Comparison of ENCODE assay signal across 8 cellular contexts in the genomic region with DNA sequence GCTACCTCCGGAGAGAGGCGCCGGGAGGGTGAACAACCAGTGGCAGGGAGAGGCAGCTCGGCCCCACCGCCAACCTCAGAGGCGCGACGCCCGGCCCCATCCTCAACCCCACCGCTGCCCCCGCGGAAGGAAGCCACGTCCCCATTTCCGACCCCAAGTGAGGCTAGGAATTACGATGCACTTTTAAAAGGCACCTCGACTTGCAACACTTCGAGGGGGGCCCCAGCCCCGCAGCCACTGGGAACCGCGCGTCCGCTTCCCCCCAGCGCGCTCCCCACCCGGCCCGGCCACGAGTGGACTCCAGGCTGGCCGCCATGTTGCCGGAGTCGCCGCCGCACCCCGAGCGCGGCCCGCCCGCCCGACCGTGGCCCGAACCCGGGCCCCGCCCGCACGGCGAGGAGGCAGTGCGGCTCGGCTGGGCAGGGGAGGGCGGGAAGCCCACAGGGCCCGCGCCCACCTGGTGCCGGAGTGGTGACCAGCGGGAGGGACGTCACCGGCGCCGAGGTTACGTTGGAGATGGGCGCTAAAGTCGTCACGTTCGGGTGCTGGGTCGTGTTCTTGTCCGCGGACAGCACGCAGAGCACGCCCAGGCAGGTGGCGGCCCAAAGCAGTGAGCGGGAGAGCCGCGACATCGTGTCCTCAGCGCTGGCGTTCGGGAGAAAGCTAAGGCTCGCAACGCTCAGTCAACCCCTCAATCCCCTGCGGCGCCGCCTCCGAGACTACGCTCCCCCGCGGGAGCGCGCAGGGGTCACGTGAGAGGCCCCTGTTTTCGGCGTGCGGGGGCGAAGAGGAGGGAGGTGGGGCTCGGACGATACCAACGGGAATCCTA. TPM values are rescaled to one million over a fixed set of nuclear protein-coding genes. Genes with fewer than 3 reads are reported as not detected.
A peak's percentile ranks its signal among the peaks of the same experiment; 100 is the strongest.
DNase-seq lines count a peak whose midpoint lies in the region; ATAC-seq, FAIRE-seq and TF ChIP-seq lines count a peak whose summit lies in the region.

A gene (minus strand): TSS at position 721 of the 829 bp plus-strand sequence. CDS start 89 bp downstream, at position 632.

- no peaks in the 10 kb centered on the region for H3K9me3 Mint-ChIP-seq in activated CD4-positive, alpha-beta T cell treated with anti-CD3 and anti-CD28 coated beads, Interleukin-2, amount 10 ng/mL, durations not matched to agents 24 days and 14 days

- H3K4me1 Mint-ChIP-seq in activated CD4-positive, alpha-beta T cell treated with anti-CD3 and anti-CD28 coated beads, Interleukin-2, amount 10 ng/mL, durations not matched to agents 24 days and 14 days: peaks cover 33% of the 10 kb centered on the region

- FAIRE-seq in GM19239 (lab: Jason Lieb, UNC): no peak

- H3K27ac ChIP-seq in coronary artery: peak within 1 kb of the TSS; percentile 99 to 100

- H3K4me3 Mint-ChIP-seq in activated CD4-positive, alpha-beta T cell treated with anti-CD3 and anti-CD28 coated beads, Interleukin-2, amount 10 ng/mL, durations not matched to agents 24 days and 14 days: peak within 1 kb of the TSS; percentile 96

- peaks cover 2% of the 10 kb centered on the region for H3K36me3 ChIP-seq in BJ (ENCODE audit: control insufficient read depth, insufficient read depth, low read length)

- peak within 1 kb of the TSS; percentile 99 for H3K27ac Mint-ChIP-seq in activated CD4-positive, alpha-beta T cell treated with anti-CD3 and anti-CD28 coated beads, Interleukin-2, amount 10 ng/mL, durations not matched to agents 24 days and 14 days

- CTCF ChIA-PET in BJ (lab: Yijun Ruan, JAX): interaction anchor here (1.0 to 5.4 kb wide), 6 partner anchors 11 to 195 kb away, joined by 3 to 84 read pairs (median 4); no protein-coding TSS in a partner anchor

- DNase-seq in BJ (ENCODE audit: low read depth) (peak; percentile 51), GM19239 (ENCODE audit: insufficient read length, low spot score) (peak; percentile 87), NCI-H526 (lab: John Stamatoyannopoulos, UW) (peak; percentile 95 to 98), coronary artery (ENCODE audit: low spot score) (peak; percentile 96), left lobe of liver (ENCODE audit: low spot score) (peak; percentile 93)
- DNase-seq in activated CD4-positive, alpha-beta T cell treated with anti-CD3 and anti-CD28 coated beads, Interleukin-2, amount 10 ng/mL, durations not matched to agents 24 days and 14 days: peak; percentile 98
- peak; percentile 91 to 95 for DNase-seq in stimulated activated CD4-positive, alpha-beta T cell treated with anti-CD3 and anti-CD28 coated beads, Interleukin-2, amount 100 ng/mL, for 24 hours

- H3K27me3 Mint-ChIP-seq in activated CD4-positive, alpha-beta T cell treated with anti-CD3 and anti-CD28 coated beads, Interleukin-2, amount 10 ng/mL, durations not matched to agents 24 days and 14 days: peaks cover 4% of the 10 kb centered on the region

- H3K4me3 ChIP-seq in BJ (ENCODE audit: low read depth, low read length) (peak within 1 kb of the TSS; percentile 99), coronary artery (peak within 1 kb of the TSS; percentile 96)

- TF ChIP-seq CTCF in BJ (IDR thresholded peaks at IDR 0.05; ENCODE audit: insufficient read depth, low read depth, low read length) (no peak), coronary artery (IDR thresholded peaks at IDR 0.05) (no peak)

- ATAC-seq in HG03442 (IDR thresholded peaks at IDR 0.05; ENCODE audit: unreplicated experiment) (peak; percentile 38), left lobe of liver (peak; percentile 85)

- intact Hi-C loops in activated CD4-positive, alpha-beta T cell treated with anti-CD3 and anti-CD28 coated beads, Interleukin-2, amount 10 ng/mL, durations not matched to agents 24 days and 14 days (cut with micrococcal nuclease): loop anchor here (1.0 to 5.0 kb wide), 15 partner anchors 9 to 1665 kb away; a partner anchor contains a TSS

- no peaks in the 10 kb centered on the region; the same call in 1 of the 2 replicates for H3K27me3 ChIP-seq in BJ (ENCODE audit: control insufficient read depth, insufficient read depth, low read length)

- POLR2A ChIA-PET in BJ (lab: Charles Lee): interaction anchor here (0.6 kb wide), 3 partner anchors 73 to 1551 kb away, joined by 3 to 8 read pairs (median 3); a partner anchor contains a TSS

- peaks cover 39% of the 10 kb centered on the region for H3K36me3 Mint-ChIP-seq in activated CD4-positive, alpha-beta T cell treated with anti-CD3 and anti-CD28 coated beads, Interleukin-2, amount 10 ng/mL, durations not matched to agents 24 days and 14 days (ENCODE audit: low read depth)

RNA-seq across cellular contexts. Expression of the gene that starts here (rescaled TPM):
- 298 and 418 TPM in 2 replicates for polyA plus RNA-seq in BJ (2011; rRNA removed)
- 191 and 286 TPM in 2 replicates for polyA minus RNA-seq in BJ (2011; rRNA and poly(A)+ RNA removed)
- total RNA-seq in activated CD4-positive, alpha-beta T cell treated with anti-CD3 and anti-CD28 coated beads, Interleukin-2, amount 10 ng/mL, durations not matched to agents 24 days and 14 days: 256 and 264 TPM in 2 replicates
- total RNA-seq in left lobe of liver: 130 TPM

Comparison
In these comparisons a context has a peak if more than half of its experiments do, and no peak if none do; other contexts are left out.
1. Peak in every context shown above with its lines: DNase-seq, ATAC-seq, H3K4me3 ChIP-seq and H3K27ac ChIP-seq.